ENCODE assay signal across 1 cellular context in the genomic region with DNA sequence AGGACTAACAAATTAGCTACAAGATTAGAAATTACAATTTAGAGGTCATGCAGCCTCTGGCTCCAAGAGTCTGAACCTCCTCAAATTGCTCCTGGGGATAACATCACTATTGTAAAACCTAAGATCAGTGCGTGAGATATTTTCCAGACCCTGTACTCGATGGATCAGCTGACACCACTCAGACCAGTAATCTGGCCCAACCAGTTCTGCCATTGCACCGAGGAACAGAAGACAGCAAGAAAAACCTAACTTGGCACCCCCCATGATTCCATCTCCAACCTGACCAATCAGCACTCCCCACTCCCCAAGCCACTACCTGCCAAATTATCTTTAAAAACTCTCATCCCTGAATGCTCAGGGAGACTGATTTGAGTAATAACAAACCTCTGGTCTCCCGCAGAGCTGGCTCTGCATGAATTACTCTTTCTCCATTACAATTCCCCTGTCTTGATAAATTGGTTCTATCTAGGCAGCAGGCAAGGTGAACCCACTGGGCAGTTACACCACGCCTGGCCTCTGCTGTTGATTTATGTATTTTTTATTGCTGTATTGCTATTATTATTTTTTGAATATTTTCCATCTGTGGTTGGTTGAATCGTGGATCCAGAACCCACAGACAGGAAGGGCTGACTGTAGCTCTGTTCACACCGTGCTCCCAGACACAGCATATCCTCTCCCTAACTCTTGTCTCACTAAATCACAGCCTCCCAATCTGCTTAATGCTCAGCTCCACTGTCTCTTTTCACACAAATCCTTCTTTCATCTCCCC.
TF ChIP-seq lines count a peak whose summit lies in the region.

No MANE protein-coding gene starts in this region.

TF ChIP-seq in IMR-90, 13 proteins besides CTCF, POLR2A, EP300 and RAD21:
- TF ChIP-seq BHLHE40 (IDR thresholded peaks at IDR 0.05; ENCODE audit: low read depth, low read length), result no peak
- no peak for TF ChIP-seq MAFK (IDR thresholded peaks at IDR 0.05; ENCODE audit: low read depth, low read length)
- no peak for TF ChIP-seq MXI1 (IDR thresholded peaks at IDR 0.05; ENCODE audit: borderline replicate concordance, low read depth, low read length)
- no peak for TF ChIP-seq RFX5 (IDR thresholded peaks at IDR 0.05; ENCODE audit: low read depth, low read length)
- TF ChIP-seq CEBPB (IDR thresholded peaks at IDR 0.05; ENCODE audit: low read depth, low read length), result no peak
- no peak for TF ChIP-seq SMC3 (IDR thresholded peaks at IDR 0.05; ENCODE audit: low read depth, low read length)
- no peak for TF ChIP-seq NFE2L2 (IDR thresholded peaks at IDR 0.05; ENCODE audit: low read depth, low read length)
TF ChIP-seq in IMR-90: peak in this region for 0.
